In genomic region chr1:30778156-30778978, GRCh38 we compare ENCODE assay signal across 2 cellular contexts.
TF ChIP-seq lines count a peak whose summit lies in the region.

No MANE protein-coding gene starts in this region.

TF ChIP-seq in IMR-90, 13 proteins besides CTCF, POLR2A, EP300 and RAD21 (continued from another document):
- no peak for TF ChIP-seq CEBPB (IDR thresholded peaks at IDR 0.05; ENCODE audit: low read depth, low read length)
- no peak for TF ChIP-seq MAZ (IDR thresholded peaks at IDR 0.05; ENCODE audit: borderline replicate concordance, low read depth, low read length)
- no peak for TF ChIP-seq MXI1 (IDR thresholded peaks at IDR 0.05; ENCODE audit: borderline replicate concordance, low read depth, low read length)
- no peak for TF ChIP-seq NFE2L2 (IDR thresholded peaks at IDR 0.05; ENCODE audit: low read depth, low read length)
- TF ChIP-seq RCOR1 (IDR thresholded peaks at IDR 0.05; ENCODE audit: insufficient replicate concordance, low read length) = no peak
- TF ChIP-seq, protein P1, sequence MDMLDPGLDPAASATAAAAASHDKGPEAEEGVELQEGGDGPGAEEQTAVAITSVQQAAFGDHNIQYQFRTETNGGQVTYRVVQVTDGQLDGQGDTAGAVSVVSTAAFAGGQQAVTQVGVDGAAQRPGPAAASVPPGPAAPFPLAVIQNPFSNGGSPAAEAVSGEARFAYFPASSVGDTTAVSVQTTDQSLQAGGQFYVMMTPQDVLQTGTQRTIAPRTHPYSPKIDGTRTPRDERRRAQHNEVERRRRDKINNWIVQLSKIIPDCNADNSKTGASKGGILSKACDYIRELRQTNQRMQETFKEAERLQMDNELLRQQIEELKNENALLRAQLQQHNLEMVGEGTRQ (IDR thresholded peaks at IDR 0.05; ENCODE audit: low read depth, low read length) = no peak
- TF ChIP-seq SMC3 (IDR thresholded peaks at IDR 0.05; ENCODE audit: low read depth, low read length) = no peak
- TF ChIP-seq CHD1 (IDR thresholded peaks at IDR 0.05; ENCODE audit: low read depth, low read length) = no peak
- no peak for TF ChIP-seq RFX5 (IDR thresholded peaks at IDR 0.05; ENCODE audit: low read depth, low read length)

TF ChIP-seq in SK-N-SH, 30 proteins besides CTCF, POLR2A, EP300 and RAD21 (continued from another document):
- TF ChIP-seq IRF3 (IDR thresholded peaks at IDR 0.05; ENCODE audit: low read depth, low read length) (no peak), NFIC (IDR thresholded peaks at IDR 0.05; ENCODE audit: borderline replicate concordance) (peak; percentile 32; the same call in 1 of the 2 replicates), TCF12 (IDR thresholded peaks at IDR 0.05) (no peak), CHD2 (IDR thresholded peaks at IDR 0.05; ENCODE audit: low read length, partially characterized antibody) (peak; percentile 29), RCOR1 (IDR thresholded peaks at IDR 0.05; ENCODE audit: low read length) (peak; percentile 13; the same call in 1 of the 2 replicates), RFX5 (IDR thresholded peaks at IDR 0.05; ENCODE audit: low read length) (peak; percentile 75)
